In genomic region chr3:175149675-175150074, GRCh38 we compare ENCODE assay signal across 8 cellular contexts.
DNase-seq lines count a peak whose midpoint lies in the region; ATAC-seq and TF ChIP-seq lines count a peak whose summit lies in the region.

No MANE protein-coding gene starts in this region.

- no peak overlapping the region for H2BK12ac ChIP-seq in neuronal stem cell (ENCODE audit: low read length)

- H3K4me3 ChIP-seq in suprapubic skin: no peak overlapping the region
- no peak overlapping the region for H3K4me3 ChIP-seq in neuronal stem cell (ENCODE audit: low read length in 2 of 2)

- no peak overlapping the region for H4K8ac ChIP-seq in neuronal stem cell (ENCODE audit: low read depth, low read length)

- H3K36me3 ChIP-seq in suprapubic skin: no peaks in the 10 kb centered on the region
- H3K36me3 ChIP-seq in neuronal stem cell (replicated peaks in 1 of 2; ENCODE audit: control insufficient read depth in 2 of 2, insufficient read depth in 2 of 2, low read length in 2 of 2): no peaks in the 10 kb centered on the region

- TF ChIP-seq CTCF in suprapubic skin (IDR thresholded peaks at IDR 0.05): no peak

- H3K9me3 ChIP-seq in suprapubic skin (no peaks in the 10 kb centered on the region), neuronal stem cell (replicated peaks in 1 of 2; ENCODE audit: control insufficient read depth in 2 of 2, insufficient read depth in 1 of 2, low read depth in 1 of 2, low read length in 2 of 2) (no peaks in the 10 kb centered on the region)

- peak; percentile 96 for DNase-seq in NCI-H345 (lab: John Stamatoyannopoulos, UW)
- peak; percentile 32 for DNase-seq in left kidney (ENCODE audit: low read depth, low spot score)
- DNase-seq in activated T-cell treated with anti-CD3 and anti-CD28 coated beads, Interleukin-2, amount 50 U/mL, for 1 hour: no peak
- DNase-seq in suprapubic skin (ENCODE audit: low spot score in 2 of 2): no peak
- DNase-seq in neuronal stem cell (ENCODE audit: low spot score): no peak

- H3K4me2 ChIP-seq in neuronal stem cell (ENCODE audit: insufficient read depth, low read length, poor library complexity, severe bottlenecking): no peak overlapping the region

- H3K27me3 ChIP-seq in suprapubic skin (no peaks in the 10 kb centered on the region), neuronal stem cell (ENCODE audit: control insufficient read depth in 3 of 3, insufficient read depth in 3 of 3, low read depth in 1 of 3, low read length in 3 of 3) (no peaks in the 10 kb centered on the region)

- H2AK5ac ChIP-seq in neuronal stem cell (ENCODE audit: low read depth, low read length): no peak overlapping the region

- H3K4me1 ChIP-seq in suprapubic skin (peaks cover 6% of the 10 kb centered on the region), neuronal stem cell (ENCODE audit: control insufficient read depth in 2 of 2, insufficient read depth in 1 of 2, low read depth in 1 of 2, low read length in 2 of 2) (no peaks in the 10 kb centered on the region)

- H3K4ac ChIP-seq in neuronal stem cell (ENCODE audit: low read length): no peak overlapping the region

- ATAC-seq in GM18858 (IDR thresholded peaks at IDR 0.05; ENCODE audit: unreplicated experiment): peak; percentile 91
- peak; percentile 71 for ATAC-seq in HG03280 (IDR thresholded peaks at IDR 0.05; ENCODE audit: unreplicated experiment)
- ATAC-seq in HG02840 (IDR thresholded peaks at IDR 0.05; ENCODE audit: low FRiP score, unreplicated experiment): no peak

- no peak overlapping the region for H2BK120ac ChIP-seq in neuronal stem cell (ENCODE audit: low read depth, low read length)

- no peak overlapping the region for H2BK15ac ChIP-seq in neuronal stem cell (ENCODE audit: low read length)

- no peak overlapping the region for H3K27ac ChIP-seq in suprapubic skin
- H3K27ac ChIP-seq in neuronal stem cell (replicated peaks; ENCODE audit: low read length): no peak overlapping the region

- H3K14ac ChIP-seq in neuronal stem cell (ENCODE audit: low read length): no peak overlapping the region

- no peak for TF ChIP-seq POLR2A in suprapubic skin (IDR thresholded peaks at IDR 0.05)

- no peak for TF ChIP-seq EP300 in suprapubic skin (IDR thresholded peaks at IDR 0.05)

- H3K9ac ChIP-seq in neuronal stem cell (ENCODE audit: low read depth, low read length, poor library complexity): no peak overlapping the region

- H4K91ac ChIP-seq in neuronal stem cell (ENCODE audit: low read depth, low read length, poor library complexity): no peak overlapping the region

- H3K18ac ChIP-seq in neuronal stem cell (ENCODE audit: low read length): no peak overlapping the region

- H3K23ac ChIP-seq in neuronal stem cell (ENCODE audit: low read depth, low read length, poor library complexity): no peak overlapping the region

- no peaks in the 10 kb centered on the region for H3K79me1 ChIP-seq in neuronal stem cell (ENCODE audit: low read depth, low read length)

- H2BK5ac ChIP-seq in neuronal stem cell (ENCODE audit: low read length): no peak overlapping the region

- 21% methylated on average over 4 of the region's 4 CpGs for WGBS in suprapubic skin
- no CpG with 5 or more reads among the region's 4 CpGs for WGBS in neuronal stem cell (ENCODE audit: extremely low coverage in 2 of 2, insufficient read length in 2 of 2, insufficient replicate concordance in 1 of 2), 2 donors

- H2AFZ ChIP-seq in neuronal stem cell (ENCODE audit: low read length): no peak overlapping the region

Comparison
In these comparisons a context has a peak if more than half of its experiments do, and no peak if none do; other contexts are left out.
1. DNase-seq: peak in NCI-H345 (single experiment) and left kidney (single experiment); none in activated T-cell treated with anti-CD3 and anti-CD28 coated beads, Interleukin-2, amount 50 U/mL, for 1 hour (single experiment), suprapubic skin (0 of 2) and neuronal stem cell (single experiment).